In the genomic region with DNA sequence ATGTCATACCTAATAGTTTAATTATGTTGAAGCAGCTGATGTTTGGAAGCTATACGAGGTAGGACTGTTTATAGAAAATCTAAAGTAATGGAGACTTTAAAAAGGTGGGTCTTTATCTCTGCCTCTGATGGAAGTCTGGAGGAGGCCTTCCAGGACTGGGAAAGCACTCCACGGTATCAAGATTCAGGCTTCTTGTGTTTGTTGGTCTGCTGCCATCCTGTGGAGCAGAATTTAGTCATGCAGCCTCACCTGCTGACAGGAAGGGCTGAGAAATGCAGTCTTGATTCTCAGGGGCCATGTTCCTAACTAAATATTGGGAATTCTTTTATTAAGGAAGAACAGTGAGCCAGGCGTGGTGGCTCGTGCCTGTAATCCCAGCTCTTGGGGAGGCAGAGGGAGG, we compare ENCODE assay signal across 21 cellular contexts.
"Had no signal": no experiment of that assay in that cellular context is flagged by ENCODE, and none has a peak within 500 bp of the region (broad histone marks: within the 10 kb centered on the region; RNA-seq: fewer than 3 reads in every experiment).

No MANE protein-coding gene starts in this region.

- H3K9me3 Mint-ChIP-seq: activated CD4-positive, alpha-beta memory T cell treated with anti-CD3 and anti-CD28 coated beads for 36 hours; activated naive CD4-positive, alpha-beta T cell treated with anti-CD3 and anti-CD28 coated beads, Interleukin-2, amount 10 ng/mL, durations not matched to agents 7 days and 5 days; activated T-helper 2 cell treated with anti-CD3 and anti-CD28 coated beads, Interferon-gamma antibody, Interleukin-2, Interleukin-4, amounts not matched to agents 10 μg/mL and 5 μg/mL and 100 μg/mL, durations not matched to agents 14 hours and 24 hours and 36 hours; naive thymus-derived CD8-positive, alpha-beta T cell; stimulated activated effector memory CD8-positive, alpha-beta T cell treated with anti-CD3 and anti-CD28 coated beads, Interleukin-12 subunit alpha, Interleukin-12 subunit beta, amount 100 ng/mL, for 72 hours had no signal

- H3K27ac ChIP-seq: body of pancreas, heart right ventricle, tibial artery, VCaP had no signal

- H3K4me1 ChIP-seq: body of pancreas, heart right ventricle, tibial artery had no signal

- H3K9me3 ChIP-seq: body of pancreas, heart right ventricle, tibial artery had no signal

- H3K27ac Mint-ChIP-seq: activated CD4-positive, alpha-beta memory T cell treated with anti-CD3 and anti-CD28 coated beads for 36 hours; activated CD8-positive, alpha-beta memory T cell treated with anti-CD3 and anti-CD28 coated beads, Interleukin-2, amount 10 ng/mL, durations not matched to agents 7 days and 5 days; activated naive CD4-positive, alpha-beta T cell treated with anti-CD3 and anti-CD28 coated beads, Interleukin-2, amount 10 ng/mL, durations not matched to agents 7 days and 5 days; activated T-helper 2 cell treated with anti-CD3 and anti-CD28 coated beads, Interferon-gamma antibody, Interleukin-2, Interleukin-4, amounts not matched to agents 10 μg/mL and 5 μg/mL and 100 μg/mL, durations not matched to agents 14 hours and 24 hours and 36 hours; stimulated activated effector memory CD8-positive, alpha-beta T cell treated with anti-CD3 and anti-CD28 coated beads, Interleukin-12 subunit alpha, Interleukin-12 subunit beta, amount 100 ng/mL, for 72 hours had no signal

- H3K4me3 ChIP-seq: body of pancreas, heart right ventricle, tibial artery had no signal

- H3K27me3 Mint-ChIP-seq: activated CD4-positive, alpha-beta memory T cell treated with anti-CD3 and anti-CD28 coated beads for 36 hours; activated CD8-positive, alpha-beta memory T cell treated with anti-CD3 and anti-CD28 coated beads, Interleukin-2, amount 10 ng/mL, durations not matched to agents 7 days and 5 days; activated naive CD4-positive, alpha-beta T cell treated with anti-CD3 and anti-CD28 coated beads, Interleukin-2, amount 10 ng/mL, durations not matched to agents 7 days and 5 days; naive thymus-derived CD8-positive, alpha-beta T cell had no signal

- H3K27me3 ChIP-seq: body of pancreas, heart right ventricle, tibial artery had no signal

- FAIRE-seq: urothelium cell line had no signal

- H3K4me1 Mint-ChIP-seq: activated CD8-positive, alpha-beta memory T cell treated with anti-CD3 and anti-CD28 coated beads, Interleukin-2, amount 10 ng/mL, durations not matched to agents 7 days and 5 days; activated naive CD4-positive, alpha-beta T cell treated with anti-CD3 and anti-CD28 coated beads, Interleukin-2, amount 10 ng/mL, durations not matched to agents 7 days and 5 days; naive thymus-derived CD8-positive, alpha-beta T cell; stimulated activated effector memory CD8-positive, alpha-beta T cell treated with anti-CD3 and anti-CD28 coated beads, Interleukin-12 subunit alpha, Interleukin-12 subunit beta, amount 100 ng/mL, for 72 hours had no signal

- ATAC-seq: activated CD8-positive, alpha-beta memory T cell treated with anti-CD3 and anti-CD28 coated beads, Interleukin-2, amount 10 ng/mL, durations not matched to agents 7 days and 5 days; body of pancreas; heart right ventricle; left lobe of liver; naive thymus-derived CD8-positive, alpha-beta T cell; stimulated activated effector memory CD8-positive, alpha-beta T cell treated with anti-CD3 and anti-CD28 coated beads, Interleukin-12 subunit alpha, Interleukin-12 subunit beta, amount 100 ng/mL, for 72 hours had no signal

- H3K4me3 Mint-ChIP-seq: activated CD4-positive, alpha-beta memory T cell treated with anti-CD3 and anti-CD28 coated beads for 36 hours; activated CD8-positive, alpha-beta memory T cell treated with anti-CD3 and anti-CD28 coated beads, Interleukin-2, amount 10 ng/mL, durations not matched to agents 7 days and 5 days; activated naive CD4-positive, alpha-beta T cell treated with anti-CD3 and anti-CD28 coated beads, Interleukin-2, amount 10 ng/mL, durations not matched to agents 7 days and 5 days; naive thymus-derived CD8-positive, alpha-beta T cell; stimulated activated effector memory CD8-positive, alpha-beta T cell treated with anti-CD3 and anti-CD28 coated beads, Interleukin-12 subunit alpha, Interleukin-12 subunit beta, amount 100 ng/mL, for 72 hours had no signal

- DNase-seq: activated CD4-positive, alpha-beta memory T cell treated with anti-CD3 and anti-CD28 coated beads for 36 hours; activated CD4-positive, alpha-beta T cell treated with anti-CD3 and anti-CD28 coated beads for 1 hour; activated CD8-positive, alpha-beta memory T cell treated with anti-CD3 and anti-CD28 coated beads, Interleukin-2, amount 10 ng/mL, durations not matched to agents 7 days and 5 days; activated naive CD4-positive, alpha-beta T cell treated with anti-CD3 and anti-CD28 coated beads, Interleukin-2, amount 10 ng/mL, durations not matched to agents 7 days and 5 days; activated T-cell treated with anti-CD3 and anti-CD28 coated beads, Interleukin-2, amount 50 U/mL, for 1 hour; body of pancreas; central memory CD4-positive, alpha-beta T cell; cortex of kidney; effector CD8-positive, alpha-beta T cell; foreskin melanocyte; heart right ventricle; islet precursor cell; naive thymus-derived CD8-positive, alpha-beta T cell; posterior cingulate gyrus; retina; tibial artery had no signal
